8 cellular contexts compared by ENCODE assay signal in the genomic region with DNA sequence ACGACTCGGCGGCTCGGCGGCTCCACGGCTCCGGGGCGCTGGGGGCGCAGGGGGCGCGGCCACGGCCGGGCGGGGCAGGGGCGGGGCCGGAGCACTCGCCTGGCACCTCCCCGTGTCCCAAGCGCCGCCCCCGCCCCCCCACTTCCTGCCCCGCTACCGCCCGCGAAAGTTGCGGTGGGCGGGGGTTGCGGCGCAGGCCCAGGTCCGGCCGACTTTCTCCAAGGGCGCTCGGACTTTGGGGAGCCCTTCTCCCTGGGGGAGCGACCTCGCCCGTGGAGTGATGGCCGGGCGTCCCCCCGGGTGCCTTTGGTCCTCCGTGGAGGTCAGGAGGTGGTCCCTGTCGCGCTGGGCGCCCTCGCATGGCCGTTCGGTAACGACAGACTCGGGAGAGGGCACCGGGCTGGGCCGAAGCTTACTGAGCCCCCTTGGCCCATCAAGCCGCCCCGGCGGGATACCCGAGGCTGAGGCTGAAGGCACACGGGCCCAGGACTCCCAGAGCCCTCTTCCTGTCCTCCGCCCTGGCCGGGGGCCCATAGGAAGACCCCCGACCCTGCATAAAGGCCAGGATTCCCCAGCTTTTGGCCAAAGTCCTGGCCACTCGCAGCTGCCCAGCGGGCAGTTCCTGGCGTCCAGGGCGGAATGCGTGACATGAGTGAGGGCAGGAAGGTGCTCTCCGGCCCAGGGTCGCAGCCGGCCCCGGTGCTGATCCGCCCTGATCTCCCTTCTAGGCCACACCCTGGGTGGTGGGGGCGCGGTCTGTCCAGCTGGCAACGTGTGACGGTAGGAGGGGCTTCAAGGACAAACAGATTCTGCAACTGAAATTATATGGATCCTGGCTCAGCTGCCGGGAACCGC. TPM values are rescaled to one million over a fixed set of nuclear protein-coding genes. Genes with fewer than 3 reads are reported as not detected.
DNase-seq lines count a peak whose midpoint lies in the region; ATAC-seq, FAIRE-seq and TF ChIP-seq lines count a peak whose summit lies in the region.

No MANE protein-coding gene starts in this region.

- no peak for TF ChIP-seq POLR2A in endothelial cell of umbilical vein (IDR thresholded peaks at IDR 0.05; ENCODE audit: low read depth, low read length)

- H3K9ac ChIP-seq in endothelial cell of umbilical vein (replicated peaks; ENCODE audit: extremely low read depth, insufficient read depth, low read length) (peak overlapping the region; percentile 69), mucosa of rectum (ENCODE audit: low read depth in 1 of 2, low read length in 2 of 2) (peak overlapping the region; percentile 88 to 94)

- peak overlapping the region; percentile 85 for H3K27ac ChIP-seq in C4-2B
- H3K27ac ChIP-seq in endothelial cell of umbilical vein (ENCODE audit: insufficient read depth, low read depth, low read length), result peak overlapping the region; percentile 76
- peak overlapping the region; percentile 91 to 93 for H3K27ac ChIP-seq in mucosa of rectum (ENCODE audit: low read depth in 2 of 2, low read length in 2 of 2)

- H4K20me1 ChIP-seq in endothelial cell of umbilical vein (replicated peaks; ENCODE audit: control insufficient read depth, extremely low read depth, insufficient read depth, low read length), result no peaks in the 10 kb centered on the region

- H3K36me3 ChIP-seq in endothelial cell of umbilical vein (ENCODE audit: control insufficient read depth in 2 of 2, extremely low read depth in 1 of 2, insufficient read depth in 2 of 2, low read length in 2 of 2) (no peaks in the 10 kb centered on the region), mucosa of rectum (ENCODE audit: control insufficient read depth in 2 of 2, insufficient read depth in 2 of 2, low read length in 2 of 2) (no peaks in the 10 kb centered on the region)

- CTCF ChIA-PET in endothelial cell of umbilical vein (lab: Charles Lee), result interaction anchor here (0.8 to 5.5 kb wide), 32 partner anchors 14 to 460 kb away, joined by 3 to 232 read pairs (median 6); a partner anchor contains a TSS

- POLR2A ChIA-PET in endothelial cell of umbilical vein (lab: Charles Lee), result interaction anchor here (1.0 to 1.4 kb wide), 2 partner anchors 204 to 210 kb away, joined by 3 to 6 read pairs; no protein-coding TSS in a partner anchor

- H3K27me3 ChIP-seq in endothelial cell of umbilical vein (ENCODE audit: control insufficient read depth in 2 of 2, insufficient read depth in 2 of 2, low read length in 2 of 2), result no peaks in the 10 kb centered on the region
- H3K27me3 ChIP-seq in mucosa of rectum (ENCODE audit: control insufficient read depth in 2 of 2, insufficient read depth in 2 of 2, low read length in 2 of 2), result peaks cover 0 to 3% of the 10 kb centered on the region in 2 donors

- no TSS peak for BruUV-seq in endothelial cell of umbilical vein (replicated peaks; lab: Mats Ljungman, UMichigan)

- intact Hi-C loops in endothelial cell of umbilical vein (cut with micrococcal nuclease), result loop anchor here (2.0 to 5.0 kb wide), 3 partner anchors 32 to 146 kb away; a partner anchor contains a TSS

- FAIRE-seq in endothelial cell of umbilical vein (lab: Jason Lieb, UNC), result peak; percentile 95

- H3K9me1 ChIP-seq in endothelial cell of umbilical vein (replicated peaks; ENCODE audit: control insufficient read depth, extremely low read depth, insufficient read depth, low read length), result no peaks in the 10 kb centered on the region

- H3K4me1 ChIP-seq in endothelial cell of umbilical vein (ENCODE audit: control insufficient read depth, extremely low read depth, insufficient read depth, low read length) (peaks cover 15% of the 10 kb centered on the region), mucosa of rectum (ENCODE audit: control insufficient read depth in 2 of 2, insufficient read depth in 2 of 2, low read length in 2 of 2) (peaks cover 24 to 31% of the 10 kb centered on the region in 2 donors)

- DNase-seq in HS-27A (ENCODE audit: low read depth) (peak; percentile 39), NOMO-1 treated with dmso at 0.1 percent for 144 hours (lab: John Stamatoyannopoulos, UW; ENCODE audit: unreplicated experiment) (peak; percentile 40), endothelial cell of umbilical vein (ENCODE audit: low read depth, low spot score) (peak; percentile 70)
- DNase-seq in activated CD8-positive, alpha-beta memory T cell treated with anti-CD3 and anti-CD28 coated beads, Interleukin-2, amount 50 U/mL, for 24 hours (ENCODE audit: extremely low read depth), result peak; percentile 24
- peak; percentile 49 to 55 for DNase-seq in stimulated activated CD8-positive, alpha-beta memory T cell treated with anti-CD3 and anti-CD28 coated beads, Interleukin-7, amount 100 ng/mL, for 1 hour (ENCODE audit: low read depth in 2 of 2)

- dilution Hi-C loops in endothelial cell of umbilical vein (cut with MboI; ENCODE audit: extremely low pct_ligation_motif_present, low sequenced_read_pairs), result no loop called here

- H3K79me2 ChIP-seq in endothelial cell of umbilical vein (ENCODE audit: control insufficient read depth, insufficient read depth, low read length), result peaks cover 36% of the 10 kb centered on the region

- no peaks in the 10 kb centered on the region for H3K9me3 ChIP-seq in endothelial cell of umbilical vein (replicated peaks; ENCODE audit: control insufficient read depth, insufficient read depth, low read length)
- H3K9me3 ChIP-seq in mucosa of rectum (ENCODE audit: control insufficient read depth in 2 of 2, low read length in 2 of 2), result no peaks in the 10 kb centered on the region

- peak overlapping the region; percentile 85 for H2AFZ ChIP-seq in endothelial cell of umbilical vein (ENCODE audit: low read depth, low read length)

- H3K4me2 ChIP-seq in endothelial cell of umbilical vein (ENCODE audit: insufficient read depth, low read length), result peak overlapping the region; percentile 82

- peak; percentile 49 for ATAC-seq in GM19452 (IDR thresholded peaks at IDR 0.05; ENCODE audit: unreplicated experiment)

- peak overlapping the region; percentile 51 to 70 (median 67) for H3K4me3 ChIP-seq in endothelial cell of umbilical vein (replicated peaks in 1 of 3; ENCODE audit: insufficient read depth in 1 of 3, low read depth in 1 of 3, low read length in 3 of 3)
- H3K4me3 ChIP-seq in mucosa of rectum (ENCODE audit: low read length in 2 of 2), result peak overlapping the region; percentile 78 to 84

- TF ChIP-seq CTCF in C4-2B (conservative IDR thresholded peaks at IDR 0.05), result peak; percentile 78
- TF ChIP-seq CTCF in endothelial cell of umbilical vein (IDR thresholded peaks at IDR 0.05; ENCODE audit: extremely low read depth in 1 of 2, insufficient read depth in 1 of 2, low read depth in 1 of 2, low read length in 2 of 2), result peak; percentile 25 to 61

TF ChIP-seq in endothelial cell of umbilical vein, 7 proteins besides CTCF, POLR2A, EP300 and RAD21:
- TF ChIP-seq GATA2 (IDR thresholded peaks at IDR 0.05; ENCODE audit: insufficient read depth, insufficient read length, low read depth, low read length) (no peak), POLR2AphosphoS5 (IDR thresholded peaks at IDR 0.05; ENCODE audit: insufficient read depth, low read depth, low read length) (no peak), FOS (IDR thresholded peaks at IDR 0.05; ENCODE audit: borderline replicate concordance, insufficient read depth, low read length) (no peak), EZH2 (IDR thresholded peaks at IDR 0.05; ENCODE audit: borderline replicate concordance, low read depth, low read length, severe bottlenecking) (no peak), MYC (IDR thresholded peaks at IDR 0.05; ENCODE audit: low read depth, low read length) (no peak), JUN (IDR thresholded peaks at IDR 0.05; ENCODE audit: borderline replicate concordance, insufficient read depth, insufficient read length, low read depth) (no peak)
- TF ChIP-seq, protein P1, sequence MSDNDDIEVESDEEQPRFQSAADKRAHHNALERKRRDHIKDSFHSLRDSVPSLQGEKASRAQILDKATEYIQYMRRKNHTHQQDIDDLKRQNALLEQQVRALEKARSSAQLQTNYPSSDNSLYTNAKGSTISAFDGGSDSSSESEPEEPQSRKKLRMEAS (IDR thresholded peaks at IDR 0.05; ENCODE audit: insufficient read depth, insufficient read length), result no peak

RNA-seq across cellular contexts. Expression of a gene that starts 0.9 kb away (rescaled TPM):
- 29.9 and 30.6 TPM in 2 replicates for total RNA-seq in endothelial cell of umbilical vein
- polyA plus RNA-seq in endothelial cell of umbilical vein, result 8.6 and 10.6 TPM in 2 replicates
- polyA plus RNA-seq in endothelial cell of umbilical vein (2011; cell fraction: cytosol; rRNA removed), result 14.4 and 14.8 TPM in 2 replicates
- polyA plus RNA-seq in endothelial cell of umbilical vein (2011; cell fraction: nucleus; rRNA removed), result 32.0 and 32.3 TPM in 2 replicates
- 18.8 and 23.8 TPM in 2 replicates for polyA plus RNA-seq in endothelial cell of umbilical vein (2012)
- polyA minus RNA-seq in endothelial cell of umbilical vein, result 22.5 and 22.6 TPM in 2 replicates
- 24.8 TPM for polyA minus RNA-seq in endothelial cell of umbilical vein (2011; cell fraction: cytosol; rRNA and poly(A)+ RNA removed)
- polyA minus RNA-seq in endothelial cell of umbilical vein (2011; cell fraction: nucleus; rRNA and poly(A)+ RNA removed), result 18.1 TPM in 2 replicates

RNA-seq across cellular contexts. Expression of a gene that starts 32.3 kb away (rescaled TPM):
- total RNA-seq in endothelial cell of umbilical vein, result 15.4 and 18.2 TPM in 2 replicates
- 10.6 and 11.9 TPM in 2 replicates for polyA plus RNA-seq in endothelial cell of umbilical vein
- polyA plus RNA-seq in endothelial cell of umbilical vein (2011; cell fraction: cytosol; rRNA removed), result 11.8 and 13.1 TPM in 2 replicates
- polyA plus RNA-seq in endothelial cell of umbilical vein (2011; cell fraction: nucleus; rRNA removed), result 7.0 and 8.3 TPM in 2 replicates
- 13.4 and 13.5 TPM in 2 replicates for polyA plus RNA-seq in endothelial cell of umbilical vein (2012)
- polyA minus RNA-seq in endothelial cell of umbilical vein, result 6.8 and 10.0 TPM in 2 replicates
- 8.9 TPM for polyA minus RNA-seq in endothelial cell of umbilical vein (2011; cell fraction: cytosol; rRNA and poly(A)+ RNA removed)
- polyA minus RNA-seq in endothelial cell of umbilical vein (2011; cell fraction: nucleus; rRNA and poly(A)+ RNA removed), result 2.3 and 4.9 TPM in 2 replicates

Comparison
In these comparisons a context has a peak if more than half of its experiments do, and no peak if none do; other contexts are left out.
1. Peak in every context shown above with its lines: DNase-seq, ATAC-seq, H3K4me3 ChIP-seq and H3K27ac ChIP-seq.